Comparison of ENCODE assay signal across 1 cellular context in the genomic region with DNA sequence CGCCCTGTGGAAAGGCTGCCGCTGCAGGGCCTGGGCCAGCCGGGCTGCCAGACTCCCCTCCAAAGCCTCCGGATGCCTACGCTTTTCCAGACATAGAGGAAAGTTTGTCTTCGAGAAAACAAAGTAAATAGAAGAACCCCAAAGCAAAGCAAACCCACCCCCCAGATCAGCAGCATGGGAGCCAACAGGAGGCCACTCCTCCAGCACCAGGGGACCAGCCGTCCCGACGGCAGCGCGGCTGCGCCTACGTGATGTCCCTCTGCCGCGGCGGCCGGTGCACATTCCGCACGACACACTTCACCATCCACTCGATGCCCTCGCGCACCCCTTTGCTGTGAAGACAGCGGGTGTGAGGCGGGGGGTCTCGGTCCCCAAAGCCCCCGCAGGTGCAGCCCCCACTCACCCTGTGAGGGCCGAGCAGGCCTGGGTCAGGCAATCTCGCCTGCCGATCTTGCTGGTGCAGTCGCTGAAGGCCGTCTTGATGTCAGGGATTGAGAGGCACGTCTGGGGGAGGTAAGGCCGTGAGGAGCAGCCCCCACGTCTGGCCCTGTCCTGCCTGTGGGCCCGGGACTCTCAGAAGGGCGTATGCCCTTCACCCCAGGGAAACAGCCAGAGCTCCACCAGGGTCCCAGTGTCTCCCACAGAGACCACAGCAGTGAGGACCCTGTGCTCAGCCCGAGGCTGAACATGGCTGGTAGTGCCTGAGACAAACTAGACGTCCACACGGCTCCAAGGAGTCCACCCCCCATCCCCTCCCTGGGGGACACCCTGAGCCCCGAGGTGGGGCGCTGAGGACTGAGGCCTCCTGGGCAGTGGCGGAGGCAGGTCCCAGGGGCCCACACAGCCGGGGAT.
TF ChIP-seq lines count a peak whose summit lies in the region.

No MANE protein-coding gene starts in this region.

TF ChIP-seq in HepG2, 621 proteins besides CTCF, POLR2A, EP300 and RAD21 (continues in another document):
- TF ChIP-seq SMARCE1 (IDR thresholded peaks at IDR 0.05; ENCODE audit: borderline replicate concordance): no peak
- TF ChIP-seq, protein P1, sequence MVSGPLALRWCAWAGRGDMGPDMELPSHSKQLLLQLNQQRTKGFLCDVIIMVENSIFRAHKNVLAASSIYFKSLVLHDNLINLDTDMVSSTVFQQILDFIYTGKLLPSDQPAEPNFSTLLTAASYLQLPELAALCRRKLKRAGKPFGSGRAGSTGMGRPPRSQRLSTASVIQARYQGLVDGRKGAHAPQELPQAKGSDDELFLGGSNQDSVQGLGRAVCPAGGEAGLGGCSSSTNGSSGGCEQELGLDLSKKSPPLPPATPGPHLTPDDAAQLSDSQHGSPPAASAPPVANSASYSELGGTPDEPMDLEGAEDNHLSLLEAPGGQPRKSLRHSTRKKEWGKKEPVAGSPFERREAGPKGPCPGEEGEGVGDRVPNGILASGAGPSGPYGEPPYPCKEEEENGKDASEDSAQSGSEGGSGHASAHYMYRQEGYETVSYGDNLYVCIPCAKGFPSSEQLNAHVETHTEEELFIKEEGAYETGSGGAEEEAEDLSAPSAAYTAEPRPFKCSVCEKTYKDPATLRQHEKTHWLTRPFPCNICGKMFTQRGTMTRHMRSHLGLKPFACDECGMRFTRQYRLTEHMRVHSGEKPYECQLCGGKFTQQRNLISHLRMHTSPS (CRISPR knock-in tag; IDR thresholded peaks at IDR 0.05; ENCODE audit: low read depth): no peak
- TF ChIP-seq, protein P2, sequence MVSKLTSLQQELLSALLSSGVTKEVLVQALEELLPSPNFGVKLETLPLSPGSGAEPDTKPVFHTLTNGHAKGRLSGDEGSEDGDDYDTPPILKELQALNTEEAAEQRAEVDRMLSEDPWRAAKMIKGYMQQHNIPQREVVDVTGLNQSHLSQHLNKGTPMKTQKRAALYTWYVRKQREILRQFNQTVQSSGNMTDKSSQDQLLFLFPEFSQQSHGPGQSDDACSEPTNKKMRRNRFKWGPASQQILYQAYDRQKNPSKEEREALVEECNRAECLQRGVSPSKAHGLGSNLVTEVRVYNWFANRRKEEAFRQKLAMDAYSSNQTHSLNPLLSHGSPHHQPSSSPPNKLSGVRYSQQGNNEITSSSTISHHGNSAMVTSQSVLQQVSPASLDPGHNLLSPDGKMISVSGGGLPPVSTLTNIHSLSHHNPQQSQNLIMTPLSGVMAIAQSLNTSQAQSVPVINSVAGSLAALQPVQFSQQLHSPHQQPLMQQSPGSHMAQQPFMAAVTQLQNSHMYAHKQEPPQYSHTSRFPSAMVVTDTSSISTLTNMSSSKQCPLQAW (CRISPR knock-in tag; IDR thresholded peaks at IDR 0.05): no peak
- TF ChIP-seq, protein P3, sequence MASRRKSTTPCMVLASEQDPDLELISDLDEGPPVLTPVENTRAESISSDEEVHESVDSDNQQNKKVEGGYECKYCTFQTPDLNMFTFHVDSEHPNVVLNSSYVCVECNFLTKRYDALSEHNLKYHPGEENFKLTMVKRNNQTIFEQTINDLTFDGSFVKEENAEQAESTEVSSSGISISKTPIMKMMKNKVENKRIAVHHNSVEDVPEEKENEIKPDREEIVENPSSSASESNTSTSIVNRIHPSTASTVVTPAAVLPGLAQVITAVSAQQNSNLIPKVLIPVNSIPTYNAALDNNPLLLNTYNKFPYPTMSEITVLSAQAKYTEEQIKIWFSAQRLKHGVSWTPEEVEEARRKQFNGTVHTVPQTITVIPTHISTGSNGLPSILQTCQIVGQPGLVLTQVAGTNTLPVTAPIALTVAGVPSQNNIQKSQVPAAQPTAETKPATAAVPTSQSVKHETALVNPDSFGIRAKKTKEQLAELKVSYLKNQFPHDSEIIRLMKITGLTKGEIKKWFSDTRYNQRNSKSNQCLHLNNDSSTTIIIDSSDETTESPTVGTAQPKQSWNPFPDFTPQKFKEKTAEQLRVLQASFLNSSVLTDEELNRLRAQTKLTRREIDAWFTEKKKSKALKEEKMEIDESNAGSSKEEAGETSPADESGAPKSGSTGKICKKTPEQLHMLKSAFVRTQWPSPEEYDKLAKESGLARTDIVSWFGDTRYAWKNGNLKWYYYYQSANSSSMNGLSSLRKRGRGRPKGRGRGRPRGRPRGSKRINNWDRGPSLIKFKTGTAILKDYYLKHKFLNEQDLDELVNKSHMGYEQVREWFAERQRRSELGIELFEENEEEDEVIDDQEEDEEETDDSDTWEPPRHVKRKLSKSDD (CRISPR knock-in tag; IDR thresholded peaks at IDR 0.05; ENCODE audit: low read depth): no peak
- TF ChIP-seq THAP11 (CRISPR knock-in tag; IDR thresholded peaks at IDR 0.05): no peak
- TF ChIP-seq, protein P4, sequence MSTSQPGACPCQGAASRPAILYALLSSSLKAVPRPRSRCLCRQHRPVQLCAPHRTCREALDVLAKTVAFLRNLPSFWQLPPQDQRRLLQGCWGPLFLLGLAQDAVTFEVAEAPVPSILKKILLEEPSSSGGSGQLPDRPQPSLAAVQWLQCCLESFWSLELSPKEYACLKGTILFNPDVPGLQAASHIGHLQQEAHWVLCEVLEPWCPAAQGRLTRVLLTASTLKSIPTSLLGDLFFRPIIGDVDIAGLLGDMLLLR (CRISPR knock-in tag; IDR thresholded peaks at IDR 0.05): no peak
- TF ChIP-seq POLR2G (IDR thresholded peaks at IDR 0.05; ENCODE audit: low read depth, low read length): peak; percentile 48; the same call in 1 of the 2 replicates
- TF ChIP-seq PAX8 (CRISPR knock-in tag; IDR thresholded peaks at IDR 0.05; ENCODE audit: borderline replicate concordance): no peak
- TF ChIP-seq NR2C2 (CRISPR knock-in tag; IDR thresholded peaks at IDR 0.05; ENCODE audit: borderline replicate concordance): no peak
- TF ChIP-seq ZNF816 (CRISPR knock-in tag; IDR thresholded peaks at IDR 0.05; ENCODE audit: borderline replicate concordance): no peak
- TF ChIP-seq ZNF674 (CRISPR knock-in tag; IDR thresholded peaks at IDR 0.05; ENCODE audit: low read depth): no peak
- peak; percentile 10 for TF ChIP-seq HNRNPLL (IDR thresholded peaks at IDR 0.05; ENCODE audit: low read depth, low read length, poor library complexity, severe bottlenecking)
- no peak for TF ChIP-seq ZNF207 (IDR thresholded peaks at IDR 0.05; ENCODE audit: borderline replicate concordance)
- TF ChIP-seq ZNF326 (CRISPR knock-in tag; IDR thresholded peaks at IDR 0.05; ENCODE audit: borderline replicate concordance): peak; percentile 38; the same call in 1 of the 2 replicates
- TF ChIP-seq REXO4 (CRISPR knock-in tag; IDR thresholded peaks at IDR 0.05; ENCODE audit: borderline replicate concordance): no peak
- peak; percentile 57; the same call in 1 of the 2 replicates for TF ChIP-seq RBFOX2 (IDR thresholded peaks at IDR 0.05; ENCODE audit: low read depth, low read length)
- TF ChIP-seq TBX3 (IDR thresholded peaks at IDR 0.05; ENCODE audit: borderline replicate concordance): no peak
- TF ChIP-seq RBM22 (optimal IDR thresholded peaks at IDR 0.05; ENCODE audit: low read length): peak; percentile 46
- TF ChIP-seq MEIS1 (CRISPR knock-in tag; IDR thresholded peaks at IDR 0.05; ENCODE audit: borderline replicate concordance): no peak
- TF ChIP-seq ZNF335 (CRISPR knock-in tag; IDR thresholded peaks at IDR 0.05): no peak
- no peak for TF ChIP-seq DMAP1 (CRISPR knock-in tag; IDR thresholded peaks at IDR 0.05)
- TF ChIP-seq ZNF337 (CRISPR knock-in tag; IDR thresholded peaks at IDR 0.05; ENCODE audit: borderline replicate concordance, low read depth): no peak
- TF ChIP-seq, protein P5, sequence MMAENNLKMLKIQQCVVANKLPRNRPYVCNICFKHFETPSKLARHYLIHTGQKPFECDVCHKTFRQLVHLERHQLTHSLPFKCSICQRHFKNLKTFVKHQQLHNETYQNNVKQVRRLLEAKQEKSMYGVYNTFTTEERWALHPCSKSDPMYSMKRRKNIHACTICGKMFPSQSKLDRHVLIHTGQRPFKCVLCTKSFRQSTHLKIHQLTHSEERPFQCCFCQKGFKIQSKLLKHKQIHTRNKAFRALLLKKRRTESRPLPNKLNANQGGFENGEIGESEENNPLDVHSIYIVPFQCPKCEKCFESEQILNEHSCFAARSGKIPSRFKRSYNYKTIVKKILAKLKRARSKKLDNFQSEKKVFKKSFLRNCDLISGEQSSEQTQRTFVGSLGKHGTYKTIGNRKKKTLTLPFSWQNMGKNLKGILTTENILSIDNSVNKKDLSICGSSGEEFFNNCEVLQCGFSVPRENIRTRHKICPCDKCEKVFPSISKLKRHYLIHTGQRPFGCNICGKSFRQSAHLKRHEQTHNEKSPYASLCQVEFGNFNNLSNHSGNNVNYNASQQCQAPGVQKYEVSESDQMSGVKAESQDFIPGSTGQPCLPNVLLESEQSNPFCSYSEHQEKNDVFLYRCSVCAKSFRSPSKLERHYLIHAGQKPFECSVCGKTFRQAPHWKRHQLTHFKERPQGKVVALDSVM (CRISPR knock-in tag; IDR thresholded peaks at IDR 0.05): no peak
- TF ChIP-seq, protein P6, sequence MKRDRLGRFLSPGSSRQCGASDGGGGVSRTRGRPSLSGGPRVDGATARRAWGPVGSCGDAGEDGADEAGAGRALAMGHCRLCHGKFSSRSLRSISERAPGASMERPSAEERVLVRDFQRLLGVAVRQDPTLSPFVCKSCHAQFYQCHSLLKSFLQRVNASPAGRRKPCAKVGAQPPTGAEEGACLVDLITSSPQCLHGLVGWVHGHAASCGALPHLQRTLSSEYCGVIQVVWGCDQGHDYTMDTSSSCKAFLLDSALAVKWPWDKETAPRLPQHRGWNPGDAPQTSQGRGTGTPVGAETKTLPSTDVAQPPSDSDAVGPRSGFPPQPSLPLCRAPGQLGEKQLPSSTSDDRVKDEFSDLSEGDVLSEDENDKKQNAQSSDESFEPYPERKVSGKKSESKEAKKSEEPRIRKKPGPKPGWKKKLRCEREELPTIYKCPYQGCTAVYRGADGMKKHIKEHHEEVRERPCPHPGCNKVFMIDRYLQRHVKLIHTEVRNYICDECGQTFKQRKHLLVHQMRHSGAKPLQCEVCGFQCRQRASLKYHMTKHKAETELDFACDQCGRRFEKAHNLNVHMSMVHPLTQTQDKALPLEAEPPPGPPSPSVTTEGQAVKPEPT (CRISPR knock-in tag; IDR thresholded peaks at IDR 0.05; ENCODE audit: low read depth): no peak
- no peak for TF ChIP-seq NAIF1 (CRISPR knock-in tag; IDR thresholded peaks at IDR 0.05; ENCODE audit: borderline replicate concordance)
- no peak for TF ChIP-seq DNMT3B (CRISPR knock-in tag; conservative IDR thresholded peaks at IDR 0.05)
- no peak for TF ChIP-seq NFE2 (CRISPR knock-in tag; IDR thresholded peaks at IDR 0.05)
- TF ChIP-seq, protein P7, sequence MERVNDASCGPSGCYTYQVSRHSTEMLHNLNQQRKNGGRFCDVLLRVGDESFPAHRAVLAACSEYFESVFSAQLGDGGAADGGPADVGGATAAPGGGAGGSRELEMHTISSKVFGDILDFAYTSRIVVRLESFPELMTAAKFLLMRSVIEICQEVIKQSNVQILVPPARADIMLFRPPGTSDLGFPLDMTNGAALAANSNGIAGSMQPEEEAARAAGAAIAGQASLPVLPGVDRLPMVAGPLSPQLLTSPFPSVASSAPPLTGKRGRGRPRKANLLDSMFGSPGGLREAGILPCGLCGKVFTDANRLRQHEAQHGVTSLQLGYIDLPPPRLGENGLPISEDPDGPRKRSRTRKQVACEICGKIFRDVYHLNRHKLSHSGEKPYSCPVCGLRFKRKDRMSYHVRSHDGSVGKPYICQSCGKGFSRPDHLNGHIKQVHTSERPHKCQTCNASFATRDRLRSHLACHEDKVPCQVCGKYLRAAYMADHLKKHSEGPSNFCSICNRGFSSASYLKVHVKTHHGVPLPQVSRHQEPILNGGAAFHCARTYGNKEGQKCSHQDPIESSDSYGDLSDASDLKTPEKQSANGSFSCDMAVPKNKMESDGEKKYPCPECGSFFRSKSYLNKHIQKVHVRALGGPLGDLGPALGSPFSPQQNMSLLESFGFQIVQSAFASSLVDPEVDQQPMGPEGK (CRISPR knock-in tag; IDR thresholded peaks at IDR 0.05): 0 out of 2 replicates have a peak, but pooled peaks have one; percentile 4
- 0 out of 2 replicates have a peak, but pooled peaks have one; percentile 8 for TF ChIP-seq ZBTB7A (CRISPR knock-in tag; IDR thresholded peaks at IDR 0.05)
- TF ChIP-seq, protein P8, sequence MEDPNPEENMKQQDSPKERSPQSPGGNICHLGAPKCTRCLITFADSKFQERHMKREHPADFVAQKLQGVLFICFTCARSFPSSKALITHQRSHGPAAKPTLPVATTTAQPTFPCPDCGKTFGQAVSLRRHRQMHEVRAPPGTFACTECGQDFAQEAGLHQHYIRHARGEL (CRISPR knock-in tag; IDR thresholded peaks at IDR 0.05): no peak
- TF ChIP-seq ZNF263 (CRISPR knock-in tag; IDR thresholded peaks at IDR 0.05): no peak
- no peak for TF ChIP-seq MIER2 (CRISPR knock-in tag; IDR thresholded peaks at IDR 0.05)
- peak; percentile 14; the same call in 1 of the 2 replicates for TF ChIP-seq POLR2AphosphoS5 (IDR thresholded peaks at IDR 0.05; ENCODE audit: low read depth, low read length)
- no peak for TF ChIP-seq ZNF703 (CRISPR knock-in tag; IDR thresholded peaks at IDR 0.05; ENCODE audit: borderline replicate concordance)
- TF ChIP-seq, protein P9, sequence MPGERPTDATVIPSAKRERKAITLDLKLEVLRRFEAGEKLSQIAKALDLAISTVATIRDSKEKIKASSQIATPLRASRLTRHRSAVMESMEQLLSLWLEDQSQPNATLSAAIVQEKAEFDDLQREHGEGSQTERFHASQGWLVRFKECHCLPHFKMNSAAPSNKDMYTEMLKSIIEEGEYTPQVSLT (CRISPR knock-in tag; IDR thresholded peaks at IDR 0.05; ENCODE audit: borderline replicate concordance, low read depth): no peak
- no peak for TF ChIP-seq MAZ (IDR thresholded peaks at IDR 0.05; ENCODE audit: borderline replicate concordance, low read depth, low read length)
- TF ChIP-seq MAZ (CRISPR knock-in tag; IDR thresholded peaks at IDR 0.05; ENCODE audit: low read depth): 0 out of 2 replicates have a peak, but pooled peaks have one; percentile 23
- TF ChIP-seq SRSF4 (IDR thresholded peaks at IDR 0.05; ENCODE audit: low read depth, low read length, poor library complexity, severe bottlenecking): no peak
- no peak for TF ChIP-seq NFIB (CRISPR knock-in tag; IDR thresholded peaks at IDR 0.05; ENCODE audit: borderline replicate concordance)
- TF ChIP-seq TMF1 (CRISPR knock-in tag; IDR thresholded peaks at IDR 0.05; ENCODE audit: low read depth): no peak
- TF ChIP-seq PTBP1 (IDR thresholded peaks at IDR 0.05; ENCODE audit: low read depth, low read length, poor library complexity, severe bottlenecking): no peak
- TF ChIP-seq, protein P10, sequence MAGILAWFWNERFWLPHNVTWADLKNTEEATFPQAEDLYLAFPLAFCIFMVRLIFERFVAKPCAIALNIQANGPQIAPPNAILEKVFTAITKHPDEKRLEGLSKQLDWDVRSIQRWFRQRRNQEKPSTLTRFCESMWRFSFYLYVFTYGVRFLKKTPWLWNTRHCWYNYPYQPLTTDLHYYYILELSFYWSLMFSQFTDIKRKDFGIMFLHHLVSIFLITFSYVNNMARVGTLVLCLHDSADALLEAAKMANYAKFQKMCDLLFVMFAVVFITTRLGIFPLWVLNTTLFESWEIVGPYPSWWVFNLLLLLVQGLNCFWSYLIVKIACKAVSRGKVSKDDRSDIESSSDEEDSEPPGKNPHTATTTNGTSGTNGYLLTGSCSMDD (CRISPR knock-in tag; IDR thresholded peaks at IDR 0.05): no peak
- TF ChIP-seq, protein P11, sequence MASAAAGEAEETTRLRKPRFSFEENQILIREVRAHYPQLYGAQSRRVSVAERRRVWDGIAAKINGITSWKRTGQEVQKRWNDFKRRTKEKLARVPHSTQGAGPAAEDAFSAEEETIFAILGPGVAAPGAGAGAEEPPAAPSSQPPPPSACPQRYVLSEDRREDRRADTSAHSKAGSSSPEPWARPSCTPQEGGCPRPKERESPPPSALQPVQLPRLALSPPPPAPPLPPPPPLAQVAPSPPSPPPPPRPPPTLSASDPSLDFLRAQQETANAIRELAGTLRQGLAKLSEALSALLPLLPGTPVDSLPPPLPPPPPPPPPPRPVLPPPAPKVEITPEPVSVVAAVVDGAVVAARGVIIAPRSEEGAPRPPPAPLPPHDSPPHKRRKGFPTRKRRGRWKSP (CRISPR knock-in tag; IDR thresholded peaks at IDR 0.05): no peak
- no peak for TF ChIP-seq ZNF234 (CRISPR knock-in tag; conservative IDR thresholded peaks at IDR 0.05)
- no peak for TF ChIP-seq PHF5A (CRISPR knock-in tag; IDR thresholded peaks at IDR 0.05; ENCODE audit: low read depth, unreplicated experiment)
